1 cellular context compared by ENCODE assay signal in the genomic region with DNA sequence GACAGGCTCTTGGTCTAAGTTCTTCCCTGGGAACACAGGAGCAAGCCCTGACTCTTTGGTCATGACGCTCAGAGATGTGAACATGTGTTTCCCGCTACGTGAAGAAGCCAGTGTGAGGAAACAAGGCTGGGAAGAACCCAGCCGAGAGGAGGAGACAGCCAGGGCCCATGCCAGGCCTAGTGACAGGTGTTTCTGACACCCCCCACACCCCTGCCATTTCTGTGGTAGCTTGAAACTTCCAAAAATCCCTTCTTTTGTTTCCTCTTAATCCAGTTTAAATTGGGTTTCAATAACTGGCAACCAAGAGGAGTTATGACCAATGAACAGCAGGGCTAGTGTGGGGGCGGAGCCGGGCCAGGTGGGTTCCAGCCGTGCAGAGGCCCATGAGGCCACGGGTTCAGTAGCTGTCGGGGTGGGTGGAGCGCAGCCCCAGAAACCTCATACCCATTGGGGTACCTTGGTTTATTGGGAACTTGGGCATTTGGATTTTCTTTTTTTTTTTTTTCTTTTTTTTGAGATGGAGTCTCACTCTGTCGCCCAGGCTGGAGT.
TF ChIP-seq lines count a peak whose summit lies in the region.

No MANE protein-coding gene starts in this region.

TF ChIP-seq in H1, 55 proteins besides CTCF, POLR2A, EP300 and RAD21:
- TF ChIP-seq SIN3A (conservative IDR thresholded peaks at IDR 0.05 in 1 of 2, IDR thresholded peaks at IDR 0.05 in 1 of 2; ENCODE audit: low read depth in 1 of 2, low read length in 2 of 2) (no peak), SRF (IDR thresholded peaks at IDR 0.05; ENCODE audit: low read depth, low read length) (no peak), CHD2 (IDR thresholded peaks at IDR 0.05; ENCODE audit: low read length) (no peak), FOSL1 (IDR thresholded peaks at IDR 0.05; ENCODE audit: insufficient read depth, low read depth, low read length) (no peak), EGR1 (IDR thresholded peaks at IDR 0.05; ENCODE audit: borderline replicate concordance, low read depth, low read length) (no peak)
